ENCODE assay signal across 8 cellular contexts in the genomic region with DNA sequence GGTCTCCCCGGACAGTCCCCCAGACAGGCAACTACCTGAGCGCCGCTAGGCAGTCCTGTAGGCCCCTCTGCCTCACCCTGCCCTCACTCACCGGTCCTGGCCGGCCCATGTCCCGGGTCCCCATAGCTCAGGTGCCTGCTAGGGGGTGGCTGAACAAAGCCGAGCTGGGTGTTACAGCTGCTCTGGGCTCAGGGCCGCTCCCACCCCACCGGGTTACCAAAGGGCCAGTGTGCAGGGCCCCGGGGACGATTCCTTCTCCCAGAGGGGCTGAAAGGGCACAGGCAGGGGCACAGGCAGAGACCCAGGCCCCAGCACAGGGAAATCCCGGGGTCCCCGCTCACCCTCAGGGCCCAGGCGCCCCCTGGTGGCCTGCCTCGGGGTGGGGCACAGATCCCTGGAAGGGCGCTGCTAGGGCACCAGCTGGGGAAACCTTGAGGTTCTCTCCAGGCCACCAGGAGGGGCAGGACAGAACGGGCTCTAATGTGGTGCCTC.
DNase-seq lines count a peak whose midpoint lies in the region; ATAC-seq, FAIRE-seq and TF ChIP-seq lines count a peak whose summit lies in the region.

No MANE protein-coding gene starts in this region.

- no peak for ATAC-seq in HG02973 (IDR thresholded peaks at IDR 0.05; ENCODE audit: unreplicated experiment)
- no peak for ATAC-seq in GM18498 (IDR thresholded peaks at IDR 0.05; ENCODE audit: unreplicated experiment)

- no peak for FAIRE-seq in GM12892 (lab: Jason Lieb, UNC)

- no peak for TF ChIP-seq POLR2A in GM12892 (IDR thresholded peaks at IDR 0.05; ENCODE audit: low read depth, low read length)

- DNase-seq in 8988T (peak; percentile 98), GM12892 (ENCODE audit: insufficient read length) (peak; percentile 79), SK-N-DZ (ENCODE audit: low spot score) (peak; percentile 34), hepatic stellate cell (ENCODE audit: low spot score) (peak; percentile 71)
- peak; percentile 70 for DNase-seq in activated naive CD4-positive, alpha-beta T cell treated with anti-CD3 and anti-CD28 coated beads, Interleukin-2, amount 50 U/mL, for 16 hours
- DNase-seq in stimulated activated CD4-positive, alpha-beta T cell treated with anti-CD3 and anti-CD28 coated beads, Interleukin-1b, Interleukin-23, amount 100 ng/mL, for 24 hours (ENCODE audit: low read depth in 4 of 4, low spot score in 1 of 4): peak; percentile 41 to 55 (median 49)

Comparison
In these comparisons a context has a peak if more than half of its experiments do, and no peak if none do; other contexts are left out.
1. DNase-seq: peak in every context shown above with its lines; median percentile 98 in 8988T; 79 in GM12892; 71 in hepatic stellate cell; 70 in activated naive CD4-positive, alpha-beta T cell treated with anti-CD3 and anti-CD28 coated beads, Interleukin-2, amount 50 U/mL, for 16 hours; 49 in stimulated activated CD4-positive, alpha-beta T cell treated with anti-CD3 and anti-CD28 coated beads, Interleukin-1b, Interleukin-23, amount 100 ng/mL, for 24 hours; 34 in SK-N-DZ.